Comparison of ENCODE assay signal across 1 cellular context in the genomic region with DNA sequence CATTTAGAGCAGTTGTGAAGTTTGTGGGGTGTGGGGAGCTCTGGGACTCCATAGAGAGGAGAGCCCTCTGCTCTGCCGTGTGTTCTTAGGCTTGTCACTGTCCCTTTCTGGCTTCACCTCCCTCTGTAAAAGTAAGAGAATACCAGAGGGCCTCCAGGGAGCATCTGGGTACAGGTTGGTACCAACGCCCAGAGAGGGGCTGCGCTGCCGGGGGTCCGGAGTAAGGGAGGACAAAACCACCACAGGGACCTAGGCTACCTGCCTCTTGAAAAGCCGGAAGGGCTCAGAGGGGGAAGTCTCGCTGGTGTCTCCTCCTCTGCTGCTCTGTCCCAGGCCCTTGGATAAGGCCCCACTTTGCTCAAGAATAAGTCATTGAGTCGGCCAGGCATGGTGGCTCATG.
TF ChIP-seq lines count a peak whose summit lies in the region.

No MANE protein-coding gene starts in this region.

TF ChIP-seq in HepG2, 621 proteins besides CTCF, POLR2A, EP300 and RAD21:
- TF ChIP-seq ZNF292 (CRISPR knock-in tag; IDR thresholded peaks at IDR 0.05; ENCODE audit: borderline replicate concordance, low read depth) = no peak
- TF ChIP-seq, protein P1, sequence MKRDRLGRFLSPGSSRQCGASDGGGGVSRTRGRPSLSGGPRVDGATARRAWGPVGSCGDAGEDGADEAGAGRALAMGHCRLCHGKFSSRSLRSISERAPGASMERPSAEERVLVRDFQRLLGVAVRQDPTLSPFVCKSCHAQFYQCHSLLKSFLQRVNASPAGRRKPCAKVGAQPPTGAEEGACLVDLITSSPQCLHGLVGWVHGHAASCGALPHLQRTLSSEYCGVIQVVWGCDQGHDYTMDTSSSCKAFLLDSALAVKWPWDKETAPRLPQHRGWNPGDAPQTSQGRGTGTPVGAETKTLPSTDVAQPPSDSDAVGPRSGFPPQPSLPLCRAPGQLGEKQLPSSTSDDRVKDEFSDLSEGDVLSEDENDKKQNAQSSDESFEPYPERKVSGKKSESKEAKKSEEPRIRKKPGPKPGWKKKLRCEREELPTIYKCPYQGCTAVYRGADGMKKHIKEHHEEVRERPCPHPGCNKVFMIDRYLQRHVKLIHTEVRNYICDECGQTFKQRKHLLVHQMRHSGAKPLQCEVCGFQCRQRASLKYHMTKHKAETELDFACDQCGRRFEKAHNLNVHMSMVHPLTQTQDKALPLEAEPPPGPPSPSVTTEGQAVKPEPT (CRISPR knock-in tag; IDR thresholded peaks at IDR 0.05; ENCODE audit: low read depth) = 0 out of 2 replicates have a peak, but pooled peaks have one; percentile 0
- no peak for TF ChIP-seq RARA (CRISPR knock-in tag; IDR thresholded peaks at IDR 0.05)
- TF ChIP-seq ZEB1 (IDR thresholded peaks at IDR 0.05; ENCODE audit: insufficient replicate concordance, low read depth) = no peak
